In the genomic region with DNA sequence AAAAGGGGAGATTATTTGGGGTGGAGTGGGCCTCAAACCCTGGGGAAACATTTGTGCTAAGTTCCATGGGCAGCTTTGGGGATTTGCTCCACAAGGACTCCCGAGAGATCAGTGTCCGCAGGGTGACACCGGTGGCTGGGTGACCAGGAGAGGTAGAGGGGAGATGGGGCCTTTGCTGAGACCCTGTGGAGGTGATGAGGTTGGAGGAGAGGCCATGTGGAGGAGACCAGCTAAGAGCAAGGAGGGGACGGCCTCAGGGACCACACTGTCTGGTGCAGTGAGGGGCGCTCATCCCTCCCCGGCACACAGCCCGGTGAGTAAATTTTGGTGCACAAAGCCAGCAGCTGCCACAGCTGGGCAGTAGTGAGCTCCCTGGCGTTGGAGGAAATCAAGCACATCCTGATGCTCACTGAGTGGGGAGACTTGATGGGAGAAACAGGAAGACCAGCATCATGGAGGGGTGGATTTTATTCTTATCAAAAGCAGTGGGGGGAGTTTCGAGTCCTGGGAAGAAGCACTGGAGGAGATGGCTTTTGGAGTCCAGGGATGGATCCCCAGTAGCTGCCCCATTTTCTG, we compare ENCODE assay signal across 29 cellular contexts.
"Had no signal": no experiment of that assay in that cellular context is flagged by ENCODE, and none has a peak within 500 bp of the region (broad histone marks: within the 10 kb centered on the region; RNA-seq: fewer than 3 reads in every experiment).

No MANE protein-coding gene starts in this region.

- H3K27ac Mint-ChIP-seq: activated CD8-positive, alpha-beta T cell treated with anti-CD3 and anti-CD28 coated beads for 36 hours; activated T-helper 17 cell treated with anti-CD3 and anti-CD28 coated beads, Interleukin-2, amount 50 U/mL, for 72 hours; stimulated activated memory B cell treated with anti-CD40 and anti-IgM and Interleukin-4, amounts not matched to agents 10 μg/mL and 1 μg/mL and 100 μg/mL, for 72 hours; T-helper 1 cell treated with Interleukin-12 subunit alpha and Interleukin-12 subunit beta and Interleukin-4 antibody, amounts not matched to agents 30 μg/mL and 1 μg/mL, for 36 hours had no signal

- H3K36me3 ChIP-seq: brain microvascular endothelial cell, gastroesophageal sphincter, pancreas, upper lobe of left lung had no signal

- H3K9me3 ChIP-seq: gastroesophageal sphincter, pancreas, psoas muscle, upper lobe of left lung had no signal

- H3K9me3 Mint-ChIP-seq: activated CD8-positive, alpha-beta T cell treated with anti-CD3 and anti-CD28 coated beads for 36 hours; activated T-cell treated with anti-CD3 and anti-CD28 coated beads, Interleukin-2, amount 50 U/mL, for 4 hours; activated T-helper 17 cell treated with anti-CD3 and anti-CD28 coated beads, Interleukin-2, amount 50 U/mL, for 72 hours; immature natural killer cell; nephron; stimulated activated memory B cell treated with anti-CD40 and anti-IgM and Interleukin-4, amounts not matched to agents 10 μg/mL and 1 μg/mL and 100 μg/mL, for 72 hours; stimulated activated naive CD8-positive, alpha-beta T cell treated with anti-CD3 and anti-CD28 coated beads, Interleukin-15, amount 100 ng/mL, for 72 hours; T-helper 1 cell treated with Interleukin-12 subunit alpha and Interleukin-12 subunit beta and Interleukin-4 antibody, amounts not matched to agents 30 μg/mL and 1 μg/mL, for 36 hours had no signal

- H3K27ac ChIP-seq: brain microvascular endothelial cell, gastroesophageal sphincter, pancreas, psoas muscle, upper lobe of left lung had no signal

- H3K4me3 ChIP-seq: gastroesophageal sphincter, lung, pancreas, psoas muscle, smooth muscle cell, upper lobe of left lung had no signal

- DNase-seq: activated CD4-positive, alpha-beta T cell treated with anti-CD3 and anti-CD28 coated beads, Interleukin-2, amount 50 U/mL, for 1 hour; activated CD4-positive, CD25-positive, alpha-beta regulatory T cell treated with anti-CD3 and anti-CD28 coated beads, Interleukin-2, amount 50 U/mL, for 72 hours; activated CD8-positive, alpha-beta T cell treated with anti-CD3 and anti-CD28 coated beads for 36 hours; activated gamma-delta T cell treated with Interleukin-2 at 50 U/mL for 16 hours; activated naive CD4-positive, alpha-beta T cell treated with anti-CD3 and anti-CD28 coated beads, Interleukin-2, amount 50 U/mL, for 16 hours; activated T-cell treated with anti-CD3 and anti-CD28 coated beads, Interleukin-2, amount 50 U/mL, for 4 hours; amniotic stem cell; brain microvascular endothelial cell; hippocampal formation; immature natural killer cell; kidney; left colon; stimulated activated CD4-positive, alpha-beta T cell treated with anti-CD3 and anti-CD28 coated beads, Interleukin-1b, Interleukin-23, amount 100 ng/mL, for 48 hours; stimulated activated CD4-positive, alpha-beta T cell treated with anti-CD3 and anti-CD28 coated beads, Interleukin-4, amount 100 ng/mL, for 4 hours; stimulated activated CD8-positive, alpha-beta memory T cell treated with anti-CD3 and anti-CD28 coated beads, Interleukin-4, amount 100 ng/mL, for 48 hours; stimulated activated naive CD8-positive, alpha-beta T cell treated with anti-CD3 and anti-CD28 coated beads, Interleukin-15, amount 100 ng/mL, for 72 hours; T-helper 9 cell had no signal

- H3K4me3 Mint-ChIP-seq: activated CD8-positive, alpha-beta T cell treated with anti-CD3 and anti-CD28 coated beads for 36 hours; activated T-cell treated with anti-CD3 and anti-CD28 coated beads, Interleukin-2, amount 50 U/mL, for 4 hours; activated T-helper 17 cell treated with anti-CD3 and anti-CD28 coated beads, Interleukin-2, amount 50 U/mL, for 72 hours; immature natural killer cell; nephron; stimulated activated memory B cell treated with anti-CD40 and anti-IgM and Interleukin-4, amounts not matched to agents 10 μg/mL and 1 μg/mL and 100 μg/mL, for 72 hours; stimulated activated naive CD8-positive, alpha-beta T cell treated with anti-CD3 and anti-CD28 coated beads, Interleukin-15, amount 100 ng/mL, for 72 hours; T-helper 1 cell treated with Interleukin-12 subunit alpha and Interleukin-12 subunit beta and Interleukin-4 antibody, amounts not matched to agents 30 μg/mL and 1 μg/mL, for 36 hours had no signal

- H3K36me3 Mint-ChIP-seq: immature natural killer cell; stimulated activated memory B cell treated with anti-CD40 and anti-IgM and Interleukin-4, amounts not matched to agents 10 μg/mL and 1 μg/mL and 100 μg/mL, for 72 hours had no signal

- H3K4me2 ChIP-seq: smooth muscle cell had no signal

- ATAC-seq: activated CD8-positive, alpha-beta T cell treated with anti-CD3 and anti-CD28 coated beads for 36 hours; activated T-cell treated with anti-CD3 and anti-CD28 coated beads, Interleukin-2, amount 50 U/mL, for 4 hours; activated T-helper 17 cell treated with anti-CD3 and anti-CD28 coated beads, Interleukin-2, amount 50 U/mL, for 72 hours; gastroesophageal sphincter; left colon; pancreas; psoas muscle; stimulated activated memory B cell treated with anti-CD40 and anti-IgM and Interleukin-4, amounts not matched to agents 10 μg/mL and 1 μg/mL and 100 μg/mL, for 72 hours; stimulated activated naive CD8-positive, alpha-beta T cell treated with anti-CD3 and anti-CD28 coated beads, Interleukin-15, amount 100 ng/mL, for 72 hours had no signal

- H3K4me1 Mint-ChIP-seq: activated T-helper 17 cell treated with anti-CD3 and anti-CD28 coated beads, Interleukin-2, amount 50 U/mL, for 72 hours; immature natural killer cell; stimulated activated naive CD8-positive, alpha-beta T cell treated with anti-CD3 and anti-CD28 coated beads, Interleukin-15, amount 100 ng/mL, for 72 hours had no signal

- FAIRE-seq: astrocyte, endothelial cell of umbilical vein, kidney, pancreas had no signal
